ENCODE assay signal across 1 cellular context in the genomic region with DNA sequence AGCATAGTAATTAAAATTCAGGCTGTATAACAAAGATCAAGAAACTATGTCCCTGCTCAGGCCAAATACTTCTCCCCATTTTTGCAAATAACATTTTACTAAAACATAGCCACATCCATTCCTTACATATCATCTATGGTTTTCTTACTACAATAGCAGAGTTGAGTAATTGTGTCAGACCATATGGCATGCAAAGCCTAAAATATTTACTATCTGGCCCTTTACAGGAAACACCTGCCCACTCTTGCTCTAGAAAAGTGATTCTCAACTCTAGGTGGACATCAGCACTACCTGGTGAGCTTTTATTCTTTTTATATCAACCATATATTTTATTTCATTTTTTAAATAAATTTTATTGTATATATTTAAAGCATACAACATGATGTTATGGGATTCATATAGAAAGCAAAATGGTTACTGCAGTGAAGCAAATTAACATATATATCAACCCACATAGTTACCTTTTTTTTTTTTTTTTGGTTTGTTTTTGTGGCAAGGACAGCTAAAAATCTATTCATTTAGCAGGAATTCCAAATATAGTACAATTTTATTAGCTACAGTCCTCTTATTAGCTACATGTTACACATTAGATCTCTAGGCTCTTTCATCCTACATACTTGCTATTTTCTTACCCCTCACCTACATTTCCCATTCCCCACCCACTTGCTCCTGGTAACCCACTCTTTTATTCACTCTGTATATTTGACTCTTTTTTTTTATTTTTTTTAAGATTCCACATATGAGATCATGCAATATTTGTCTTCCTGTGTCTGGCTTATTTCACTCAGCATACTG.
TF ChIP-seq lines count a peak whose summit lies in the region.

No MANE protein-coding gene starts in this region.

TF ChIP-seq in HEK293, 187 proteins besides CTCF, POLR2A, EP300 and RAD21 (continued from another document):
- no peak for TF ChIP-seq ZNF660 (tag by site-specific recombination; IDR thresholded peaks at IDR 0.05)
- no peak for TF ChIP-seq ZNF426 (tag by site-specific recombination; IDR thresholded peaks at IDR 0.05)
